Comparison of ENCODE assay signal across 8 cellular contexts in genomic region chr6:70956451-70957283, GRCh38.
DNase-seq lines count a peak whose midpoint lies in the region; ATAC-seq and TF ChIP-seq lines count a peak whose summit lies in the region.

Gene B3GAT2, minus strand, starts transcription at chr6:70957060. Its CDS starts 631 bp downstream, at chr6:70956429.

- in situ Hi-C loops in astrocyte of the spinal cord (cut with HindIII; ENCODE audit: low sequenced_read_pairs): no loop called here

- H3K4me3 ChIP-seq in astrocyte of the spinal cord (ENCODE audit: low read depth, low read length) (peak within 1 kb of the TSS; percentile 42), iPS-18c (ENCODE audit: insufficient read depth, low read depth, low read length) (peak within 1 kb of the TSS; percentile 73), skeletal muscle cell (ENCODE audit: low read depth, low read length) (peak within 1 kb of the TSS; percentile 52)

- DNase-seq in DMS53 treated with DMSO at 0.1 percent for 48 hours (lab: John Stamatoyannopoulos, UW; ENCODE audit: unreplicated experiment) (peak; percentile 49), NCI-H1417 treated with DMSO at 0.1 percent for 48 hours (lab: John Stamatoyannopoulos, UW) (peak; percentile 3), astrocyte of the spinal cord (ENCODE audit: low read depth, low spot score) (peak; percentile 38), skeletal muscle cell (ENCODE audit: low read depth) (no peak)
- no peak for DNase-seq in activated effector memory CD4-positive, alpha-beta T cell treated with Interleukin-2 at 50 U/mL for 16 hours

- no peaks in the 10 kb centered on the region for H3K9me3 ChIP-seq in iPS-18c (ENCODE audit: control insufficient read depth, insufficient read depth, low read length)

- ATAC-seq in GM21423 (IDR thresholded peaks at IDR 0.05; ENCODE audit: unreplicated experiment): peak; percentile 7
- no peak for ATAC-seq in HG03469 (IDR thresholded peaks at IDR 0.05; ENCODE audit: unreplicated experiment)

- no peak for TF ChIP-seq CTCF in astrocyte of the spinal cord (IDR thresholded peaks at IDR 0.05; ENCODE audit: low read depth, low read length)

Comparison
In these comparisons a context has a peak if more than half of its experiments do, and no peak if none do; other contexts are left out.
1. DNase-seq: peak in DMS53 treated with DMSO at 0.1 percent for 48 hours (single experiment), NCI-H1417 treated with DMSO at 0.1 percent for 48 hours (single experiment) and astrocyte of the spinal cord (single experiment); none in skeletal muscle cell (single experiment) and activated effector memory CD4-positive, alpha-beta T cell treated with Interleukin-2 at 50 U/mL for 16 hours (single experiment).
2. Peak in every context shown above with its lines, with median percentiles within 50 percentile points of each other: H3K4me3 ChIP-seq.